ENCODE assay signal across 8 cellular contexts in genomic region chr5:115460476-115460875, GRCh38.
DNase-seq lines count a peak whose midpoint lies in the region; ATAC-seq lines count a peak whose summit lies in the region.

No MANE protein-coding gene starts in this region.

- CTCF ChIA-PET in T-cell (lab: Charles Lee): no interaction called here

- peak in 2 of 3 donors; percentile 8 to 16 for DNase-seq in stimulated activated CD4-positive, alpha-beta T cell treated with anti-CD3 and anti-CD28 coated beads, TNF-alpha, amount 100 ng/mL, for 48 hours (ENCODE audit: low read depth in 3 of 3)
- DNase-seq in stimulated activated CD4-positive, alpha-beta T cell treated with anti-CD3 and anti-CD28 coated beads, Interleukin-12 subunit alpha, Interleukin-12 subunit beta, amount 100 ng/mL, for 4 hours: no peak
- peak; percentile 33 to 50 for DNase-seq in activated T-cell treated with anti-CD3 and anti-CD28 coated beads, Interleukin-2, amount 50 U/mL, for 72 hours
- DNase-seq in myocyte (ENCODE audit: low read depth) (peak; percentile 64), T-cell (no peak), NCI-H1930 (lab: John Stamatoyannopoulos, UW) (no peak)

- no peak overlapping the region for H3K27ac Mint-ChIP-seq in activated T-cell treated with anti-CD3 and anti-CD28 coated beads, Interleukin-2, amount 50 U/mL, for 72 hours
- no peak overlapping the region for H3K27ac Mint-ChIP-seq in T-cell

- no peak overlapping the region for H3K4me3 Mint-ChIP-seq in activated T-cell treated with anti-CD3 and anti-CD28 coated beads, Interleukin-2, amount 50 U/mL, for 72 hours
- H3K4me3 Mint-ChIP-seq in T-cell: no peak overlapping the region

- H3K9me3 Mint-ChIP-seq in activated T-cell treated with anti-CD3 and anti-CD28 coated beads, Interleukin-2, amount 50 U/mL, for 72 hours: no peaks in the 10 kb centered on the region
- H3K9me3 Mint-ChIP-seq in T-cell: no peaks in the 10 kb centered on the region

- no peaks in the 10 kb centered on the region for H3K36me3 Mint-ChIP-seq in activated T-cell treated with anti-CD3 and anti-CD28 coated beads, Interleukin-2, amount 50 U/mL, for 72 hours (ENCODE audit: insufficient read depth in 2 of 2)
- H3K36me3 Mint-ChIP-seq in T-cell: no peaks in the 10 kb centered on the region

- POLR2A ChIA-PET in T-cell (lab: Charles Lee): no interaction called here

- H3K27me3 Mint-ChIP-seq in activated T-cell treated with anti-CD3 and anti-CD28 coated beads, Interleukin-2, amount 50 U/mL, for 72 hours (ENCODE audit: low read depth): peaks cover 36% of the 10 kb centered on the region
- peaks cover 4 to 14% of the 10 kb centered on the region in 2 donors for H3K27me3 Mint-ChIP-seq in T-cell

- ATAC-seq in HG03108 (IDR thresholded peaks at IDR 0.05; ENCODE audit: unreplicated experiment) (peak; percentile 54), HG03025 (IDR thresholded peaks at IDR 0.05; ENCODE audit: low FRiP score, unreplicated experiment) (no peak), T-cell (replicated peaks in 1 of 4) (no peak)
- ATAC-seq in activated T-cell treated with anti-CD3 and anti-CD28 coated beads, Interleukin-2, amount 50 U/mL, for 72 hours (replicated peaks in 1 of 2): peak; percentile 72 to 75

- H3K4me1 Mint-ChIP-seq in activated T-cell treated with anti-CD3 and anti-CD28 coated beads, Interleukin-2, amount 50 U/mL, for 72 hours (ENCODE audit: low read depth): peaks cover 5% of the 10 kb centered on the region
- H3K4me1 Mint-ChIP-seq in T-cell: no peaks in the 10 kb centered on the region

Comparison
In these comparisons a context has a peak if more than half of its experiments do, and no peak if none do; other contexts are left out.
1. DNase-seq: peak in stimulated activated CD4-positive, alpha-beta T cell treated with anti-CD3 and anti-CD28 coated beads, TNF-alpha, amount 100 ng/mL, for 48 hours (2 of 3), activated T-cell treated with anti-CD3 and anti-CD28 coated beads, Interleukin-2, amount 50 U/mL, for 72 hours (2 of 2) and myocyte (single experiment); none in stimulated activated CD4-positive, alpha-beta T cell treated with anti-CD3 and anti-CD28 coated beads, Interleukin-12 subunit alpha, Interleukin-12 subunit beta, amount 100 ng/mL, for 4 hours (single experiment), T-cell (0 of 34) and NCI-H1930 (0 of 2).
2. ATAC-seq: peak in HG03108 (single experiment) and activated T-cell treated with anti-CD3 and anti-CD28 coated beads, Interleukin-2, amount 50 U/mL, for 72 hours (2 of 2); none in HG03025 (single experiment) and T-cell (0 of 4).